Comparison of ENCODE assay signal across 17 cellular contexts in the genomic region with DNA sequence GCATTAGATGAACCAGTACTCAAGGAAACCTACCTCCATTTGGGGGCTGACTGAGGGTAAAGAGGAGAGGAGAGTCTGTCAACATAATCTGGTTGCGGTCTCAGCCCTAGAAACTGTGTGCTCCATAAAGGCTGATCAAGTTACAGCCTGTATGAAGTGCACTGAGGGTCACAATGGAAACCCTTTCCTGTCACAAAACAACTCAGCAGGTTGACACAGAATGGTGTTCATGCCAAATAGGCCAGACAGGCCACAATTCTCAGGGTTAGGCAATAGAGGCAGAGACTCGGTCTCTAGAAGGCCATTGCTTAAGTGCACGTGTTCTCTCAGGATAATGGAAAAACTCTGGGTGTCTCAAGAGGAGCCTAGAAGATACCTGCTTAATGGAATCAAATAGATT. TPM values are rescaled to one million over a fixed set of nuclear protein-coding genes. Genes with fewer than 3 reads are reported as not detected.
A peak's percentile ranks its signal among the peaks of the same experiment; 100 is the strongest.
DNase-seq lines count a peak whose midpoint lies in the region; ATAC-seq and TF ChIP-seq lines count a peak whose summit lies in the region.
"Had no signal": no experiment of that assay in that cellular context is flagged by ENCODE, and none has a peak within 500 bp of the region (broad histone marks: within the 10 kb centered on the region; RNA-seq: fewer than 3 reads in every experiment).

No MANE protein-coding gene starts in this region.

- H3K27ac ChIP-seq in suprapubic skin: peak overlapping the region; percentile 92
- H3K27ac ChIP-seq: BLaER1 treated with 17β-estradiol and CSF1 and Interleukin-3, amounts not matched to agents 10 nM and 100 nM; spleen had no signal

- no peaks in the 10 kb centered on the region for H3K9me3 ChIP-seq in suprapubic skin
- H3K9me3 ChIP-seq: BLaER1 treated with 17β-estradiol and CSF1 and Interleukin-3, amounts not matched to agents 10 nM and 100 nM; spleen had no signal

- H3K27me3 ChIP-seq in suprapubic skin: no peaks in the 10 kb centered on the region

- TF ChIP-seq EP300 in suprapubic skin (IDR thresholded peaks at IDR 0.05): no peak

- DNase-seq in NCI-H1417 (lab: John Stamatoyannopoulos, UW) (peak in 2 of 3 experiments; percentile 57 to 90), NCI-H1417 treated with DMSO at 0.1 percent for 48 hours (lab: John Stamatoyannopoulos, UW) (no peak), NCI-H69 (lab: John Stamatoyannopoulos, UW) (peak; percentile 92), choroid plexus epithelial cell (ENCODE audit: low read depth) (peak; percentile 45), suprapubic skin (ENCODE audit: low spot score in 2 of 2) (no peak)
- DNase-seq in activated effector memory CD4-positive, alpha-beta T cell treated with Interleukin-2 at 50 U/mL for 16 hours: no peak
- DNase-seq: 8988T; activated CD8-positive, alpha-beta T cell treated with anti-CD3 and anti-CD28 coated beads, Interleukin-2, amount 10 ng/mL, durations not matched to agents 7 days and 5 days; central memory CD4-positive, alpha-beta T cell; foreskin melanocyte; naive thymus-derived CD8-positive, alpha-beta T cell; NCI-H446 treated with DMSO at 0.1 percent for 48 hours; spleen had no signal

- no peaks in the 10 kb centered on the region for H3K36me3 ChIP-seq in suprapubic skin
- H3K36me3 ChIP-seq: BLaER1 treated with 17β-estradiol and CSF1 and Interleukin-3, amounts not matched to agents 10 nM and 100 nM; spleen had no signal

- peaks cover 52% of the 10 kb centered on the region for H3K4me1 ChIP-seq in suprapubic skin

- no peak for ATAC-seq in GM18498 (IDR thresholded peaks at IDR 0.05; ENCODE audit: unreplicated experiment)
- ATAC-seq in GM19395 (IDR thresholded peaks at IDR 0.05; ENCODE audit: unreplicated experiment): no peak
- ATAC-seq: activated CD8-positive, alpha-beta T cell treated with anti-CD3 and anti-CD28 coated beads, Interleukin-2, amount 10 ng/mL, durations not matched to agents 7 days and 5 days; naive thymus-derived CD8-positive, alpha-beta T cell; stimulated activated effector memory CD8-positive, alpha-beta T cell treated with anti-CD3 and anti-CD28 coated beads, Interleukin-12 subunit alpha, Interleukin-12 subunit beta, amount 100 ng/mL, for 72 hours had no signal

- TF ChIP-seq CTCF in choroid plexus epithelial cell (conservative IDR thresholded peaks at IDR 0.05; ENCODE audit: low read depth, low read length): no peak
- TF ChIP-seq CTCF in suprapubic skin (IDR thresholded peaks at IDR 0.05): no peak

- TF ChIP-seq POLR2A in suprapubic skin (IDR thresholded peaks at IDR 0.05): no peak

- WGBS in suprapubic skin: 94% methylated on average over 3 of the region's 3 CpGs

- H3K4me3 ChIP-seq in choroid plexus epithelial cell (ENCODE audit: low read depth, low read length) (no peak overlapping the region), suprapubic skin (no peak overlapping the region)
- H3K4me3 ChIP-seq: BLaER1 treated with 17β-estradiol and CSF1 and Interleukin-3, amounts not matched to agents 10 nM and 100 nM; spleen had no signal

RNA-seq across cellular contexts. Expression of gene ANKRD35, which starts 4.1 kb away (rescaled TPM):
- 10 to 100 TPM; 32.9 to 62.7 (median 37.1) TPM for total RNA-seq in suprapubic skin
- total RNA-seq: naive thymus-derived CD8-positive, alpha-beta T cell had no signal

RNA-seq across cellular contexts. Expression of gene ITGA10, which starts 20.1 kb away (rescaled TPM):
- total RNA-seq in suprapubic skin: 10 to 100 TPM in 1 of 4 donors, 1 to 10 TPM in 3; 1.6 to 15.6 (median 2.2) TPM

RNA-seq across cellular contexts. Expression of gene PEX11B, which starts 28.8 kb away (rescaled TPM):
- 10 to 100 TPM; 23.3 to 35.9 (median 30.2) TPM for total RNA-seq in suprapubic skin

RNA-seq across cellular contexts. Expression of gene PIAS3, which starts 30.8 kb away (rescaled TPM):
- total RNA-seq in suprapubic skin: 10 to 100 TPM; 43.8 to 78.4 (median 49.4) TPM

RNA-seq across cellular contexts. Expression of gene RBM8A, which starts 37.6 kb away (rescaled TPM):
- total RNA-seq in suprapubic skin: 100 to 1,000 TPM in 3 of 4 donors, 10 to 100 TPM in 1; 92.2 to 186 (median 134) TPM

Comparison
In these comparisons a context has a peak if more than half of its experiments do, and no peak if none do; other contexts are left out.
1. DNase-seq: peak in NCI-H1417 (2 of 3), NCI-H69 (single experiment) and choroid plexus epithelial cell (single experiment); none in NCI-H1417 treated with DMSO at 0.1 percent for 48 hours (single experiment), suprapubic skin (0 of 2) and activated effector memory CD4-positive, alpha-beta T cell treated with Interleukin-2 at 50 U/mL for 16 hours (single experiment).